9 cellular contexts compared by ENCODE assay signal in genomic region chr20:64049060-64049886, GRCh38. TPM values are rescaled to one million over a fixed set of nuclear protein-coding genes. Genes with fewer than 3 reads are reported as not detected.
DNase-seq lines count a peak whose midpoint lies in the region; ATAC-seq, FAIRE-seq and TF ChIP-seq lines count a peak whose summit lies in the region.
"Had no signal": no experiment of that assay in that cellular context is flagged by ENCODE, and none has a peak within 500 bp of the region (broad histone marks: within the 10 kb centered on the region; RNA-seq: fewer than 3 reads in every experiment).

Gene SOX18, minus strand, starts transcription at chr20:64049639. Its CDS starts 123 bp downstream, at chr20:64049516.

- peak within 1 kb of the TSS; percentile 17 for H3K4me3 Mint-ChIP-seq in activated T-helper 17 cell treated with anti-CD3 and anti-CD28 coated beads, Interleukin-2, amount 50 U/mL, for 72 hours

- peaks cover 30% of the 10 kb centered on the region for H3K27me3 Mint-ChIP-seq in activated T-helper 17 cell treated with anti-CD3 and anti-CD28 coated beads, Interleukin-2, amount 50 U/mL, for 72 hours

- TF ChIP-seq POLR2A in stomach (IDR thresholded peaks at IDR 0.05), result no peak

- H3K9me3 Mint-ChIP-seq in activated T-helper 17 cell treated with anti-CD3 and anti-CD28 coated beads, Interleukin-2, amount 50 U/mL, for 72 hours, result no peaks in the 10 kb centered on the region

- peak; percentile 67 for ATAC-seq in activated T-helper 17 cell treated with anti-CD3 and anti-CD28 coated beads, Interleukin-2, amount 50 U/mL, for 72 hours (replicated peaks)
- ATAC-seq in GM19397 (IDR thresholded peaks at IDR 0.05; ENCODE audit: unreplicated experiment), result no peak

- no peak for FAIRE-seq in D721Med (lab: Jason Lieb, UNC)

- H3K4me1 Mint-ChIP-seq in activated T-helper 17 cell treated with anti-CD3 and anti-CD28 coated beads, Interleukin-2, amount 50 U/mL, for 72 hours, result peaks cover 4% of the 10 kb centered on the region

- TF ChIP-seq CTCF in right atrium auricular region (IDR thresholded peaks at IDR 0.05), result no peak
- no peak for TF ChIP-seq CTCF in stomach (IDR thresholded peaks at IDR 0.05)
- no peak for TF ChIP-seq CTCF in D721Med (IDR thresholded peaks at IDR 0.05; ENCODE audit: insufficient read depth, missing control alignments)

- no peak within 1 kb of the TSS for H3K27ac Mint-ChIP-seq in activated T-helper 17 cell treated with anti-CD3 and anti-CD28 coated beads, Interleukin-2, amount 50 U/mL, for 72 hours

- intact Hi-C loops in stomach (cut with DNase I; ENCODE audit: low total_unique reads), result no loop called here

- peaks cover 0 to 31% of the 10 kb centered on the region in 2 donors for H3K4me1 ChIP-seq in right atrium auricular region
- H3K4me1 ChIP-seq in stomach, result peaks cover 17 to 24% (median 19%) of the 10 kb centered on the region in 4 donors

- peak; percentile 33 for DNase-seq in activated naive CD4-positive, alpha-beta T cell treated with Interleukin-2 at 50 U/mL for 16 hours
- no peak for DNase-seq in activated naive CD4-positive, alpha-beta T cell (lab: John Stamatoyannopoulos, UW)
- no peak for DNase-seq in right atrium auricular region (ENCODE audit: low spot score)
- no peak for DNase-seq in stomach
- no peak for DNase-seq in NCI-H446 treated with DMSO at 0.1 percent for 48 hours (lab: John Stamatoyannopoulos, UW)
- DNase-seq in D721Med (ENCODE audit: insufficient read length, low spot score), result no peak

- WGBS in stomach, 5 donors, result 0 to 17% (median 2%) methylated on average over 6 to 103 of the region's 112 CpGs

- H3K36me3 Mint-ChIP-seq in activated T-helper 17 cell treated with anti-CD3 and anti-CD28 coated beads, Interleukin-2, amount 50 U/mL, for 72 hours (ENCODE audit: low read depth), result no peaks in the 10 kb centered on the region

- H3K27me3 ChIP-seq in right atrium auricular region, result peaks cover 4 to 5% of the 10 kb centered on the region in 2 donors
- peaks cover 33 to 100% (median 78%) of the 10 kb centered on the region in 3 donors for H3K27me3 ChIP-seq in stomach

- H3K27ac ChIP-seq in right atrium auricular region, result peak within 1 kb of the TSS; percentile 62 to 69
- peak within 1 kb of the TSS; percentile 18 to 79 (median 66) for H3K27ac ChIP-seq in stomach

- no peak for TF ChIP-seq EP300 in stomach (IDR thresholded peaks at IDR 0.05)

- H3K9me3 ChIP-seq in right atrium auricular region (no peaks in the 10 kb centered on the region), stomach (no peaks in the 10 kb centered on the region)

- H3K4me3 ChIP-seq in right atrium auricular region (peak within 1 kb of the TSS; percentile 39 to 49), stomach (peak within 1 kb of the TSS; percentile 24 to 47 (median 35))

- peaks cover 18% of the 10 kb centered on the region for H3K36me3 ChIP-seq in right atrium auricular region
- no peaks in the 10 kb centered on the region for H3K36me3 ChIP-seq in stomach

RNA-seq across cellular contexts. Expression of gene SOX18, which starts in this region (rescaled TPM):
- under 1 TPM; 0.13 to 0.22 TPM for total RNA-seq in activated T-helper 17 cell treated with anti-CD3 and anti-CD28 coated beads, Interleukin-2, amount 50 U/mL, for 72 hours
- total RNA-seq in right atrium auricular region, result 10 to 100 TPM; 15.1 to 17.2 TPM
- total RNA-seq in stomach, result 10 to 100 TPM in 2 of 5 donors, 1 to 10 TPM in 2, under 1 TPM in 1; 0.58 to 26.6 (median 8.9) TPM
- polyA plus RNA-seq in stomach, result 10 to 100 TPM in 1 of 3 donors, 1 to 10 TPM in 2; 6.2 to 15.2 (median 8.4) TPM
- total RNA-seq: activated CD8-positive, alpha-beta memory T cell treated with anti-CD3 and anti-CD28 coated beads for 36 hours had no signal

Comparison
In these comparisons a context has a peak if more than half of its experiments do, and no peak if none do; other contexts are left out.
1. Peak in ATAC-seq in activated T-helper 17 cell treated with anti-CD3 and anti-CD28 coated beads, Interleukin-2, amount 50 U/mL, for 72 hours; RNA of the gene not detected or under 1 TPM.